ENCODE assay signal across 26 cellular contexts in the genomic region with DNA sequence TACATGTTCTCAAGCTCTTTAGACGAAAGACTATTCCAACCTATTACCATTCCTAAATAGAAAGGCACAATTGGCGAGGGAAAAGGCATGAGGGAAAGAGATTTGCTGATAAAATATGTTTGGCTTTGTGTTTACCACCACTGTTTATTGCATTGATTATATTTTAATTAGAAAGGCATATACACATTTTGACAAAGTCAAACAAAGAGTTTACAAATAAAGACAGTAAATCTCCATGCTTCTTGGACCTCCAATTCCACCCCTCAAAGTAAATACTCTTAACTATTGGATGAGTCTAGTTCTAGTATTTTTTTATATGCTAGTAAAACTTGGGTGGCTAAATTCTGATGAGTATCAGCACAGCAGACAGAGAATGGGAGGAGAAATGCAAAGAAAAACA.
"Had no signal": no experiment of that assay in that cellular context is flagged by ENCODE, and none has a peak within 500 bp of the region (broad histone marks: within the 10 kb centered on the region; RNA-seq: fewer than 3 reads in every experiment).

No MANE protein-coding gene starts in this region.

- ATAC-seq: esophagus mucosa; gastrocnemius medialis; left cardiac atrium; left lung; naive thymus-derived CD8-positive, alpha-beta T cell; sciatic nerve had no signal

- H3K27me3 ChIP-seq: colonic mucosa, gastrocnemius medialis, left lung, right atrium auricular region, stomach, thyroid gland had no signal

- DNase-seq: colonic mucosa; effector CD8-positive, alpha-beta T cell; endodermal cell; foreskin fibroblast; gastrocnemius medialis; head of caudate nucleus; kidney; left cardiac atrium; left lung; naive thymus-derived CD8-positive, alpha-beta T cell; nephron progenitor cell; nucleus accumbens; stimulated activated CD4-positive, alpha-beta T cell treated with anti-CD3 and anti-CD28 coated beads, Interleukin-12 subunit alpha, Interleukin-12 subunit beta, amount 100 ng/mL, for 4 hours; stimulated activated CD4-positive, alpha-beta T cell treated with anti-CD3 and anti-CD28 coated beads, Interleukin-1b, Interleukin-23, amount 100 ng/mL, for 48 hours; stimulated activated CD4-positive, alpha-beta T cell treated with anti-CD3 and anti-CD28 coated beads, Interleukin-4, amount 100 ng/mL, for 1 hour; stimulated activated CD8-positive, alpha-beta memory T cell treated with anti-CD3 and anti-CD28 coated beads, Interleukin-4, amount 100 ng/mL, for 48 hours; stimulated activated naive CD4-positive, alpha-beta T cell; stomach; thyroid gland; trophoblast cell had no signal

- FAIRE-seq: kidney had no signal

- H3K36me3 ChIP-seq: colonic mucosa, gastrocnemius medialis, left lung, prostate gland, right atrium auricular region, stomach, thyroid gland had no signal

- H3K27ac ChIP-seq: colonic mucosa, epithelial cell of prostate, gastrocnemius medialis, left lung, prostate gland, right atrium auricular region, stomach, thyroid gland had no signal

- H3K9me3 ChIP-seq: colonic mucosa, gastrocnemius medialis, left lung, prostate gland, right atrium auricular region, stomach, thyroid gland had no signal

- H3K4me2 ChIP-seq: smooth muscle cell had no signal

- H3K4me1 ChIP-seq: colonic mucosa, gastrocnemius medialis, left lung, prostate gland, right atrium auricular region, stomach, thyroid gland had no signal

- H3K4me3 ChIP-seq: colonic mucosa, gastrocnemius medialis, left lung, prostate gland, right atrium auricular region, smooth muscle cell, stomach, thyroid gland had no signal
